1 cellular context compared by ENCODE assay signal in genomic region chr12:57451233-57451778, GRCh38.
TF ChIP-seq lines count a peak whose summit lies in the region.

No MANE protein-coding gene starts in this region.

TF ChIP-seq in HepG2, 621 proteins besides CTCF, POLR2A, EP300 and RAD21 (continued from another document and continues in another):
- TF ChIP-seq ZHX2 (IDR thresholded peaks at IDR 0.05; ENCODE audit: low read depth), result no peak
- TF ChIP-seq ZHX2 (CRISPR knock-in tag; IDR thresholded peaks at IDR 0.05; ENCODE audit: borderline replicate concordance), result no peak
- peak; percentile 81; the same call in 1 of the 2 replicates for TF ChIP-seq ZNF329 (CRISPR knock-in tag; IDR thresholded peaks at IDR 0.05; ENCODE audit: low read depth)
- TF ChIP-seq SOX13 (IDR thresholded peaks at IDR 0.05), result peak; percentile 85
- peak in 1 of 2 experiments; percentile 91; a peak in 2 of 4 replicates for TF ChIP-seq SOX13 (CRISPR knock-in tag; conservative IDR thresholded peaks at IDR 0.05 in 1 of 2, IDR thresholded peaks at IDR 0.05 in 1 of 2)
- TF ChIP-seq, protein P1, sequence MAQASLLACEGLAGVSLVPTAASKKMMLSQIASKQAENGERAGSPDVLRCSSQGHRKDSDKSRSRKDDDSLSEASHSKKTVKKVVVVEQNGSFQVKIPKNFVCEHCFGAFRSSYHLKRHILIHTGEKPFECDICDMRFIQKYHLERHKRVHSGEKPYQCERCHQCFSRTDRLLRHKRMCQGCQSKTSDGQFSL (CRISPR knock-in tag; IDR thresholded peaks at IDR 0.05), result no peak; the same call in 1 of the 2 replicates
- TF ChIP-seq E2F2 (CRISPR knock-in tag; IDR thresholded peaks at IDR 0.05; ENCODE audit: borderline replicate concordance), result no peak
- TF ChIP-seq ZNF782 (CRISPR knock-in tag; IDR thresholded peaks at IDR 0.05; ENCODE audit: borderline replicate concordance), result peak; percentile 96; the same call in 1 of the 2 replicates
- TF ChIP-seq IRX3 (CRISPR knock-in tag; IDR thresholded peaks at IDR 0.05; ENCODE audit: borderline replicate concordance, low read depth), result peak; percentile 90; the same call in 1 of the 2 replicates
- TF ChIP-seq, protein P2, sequence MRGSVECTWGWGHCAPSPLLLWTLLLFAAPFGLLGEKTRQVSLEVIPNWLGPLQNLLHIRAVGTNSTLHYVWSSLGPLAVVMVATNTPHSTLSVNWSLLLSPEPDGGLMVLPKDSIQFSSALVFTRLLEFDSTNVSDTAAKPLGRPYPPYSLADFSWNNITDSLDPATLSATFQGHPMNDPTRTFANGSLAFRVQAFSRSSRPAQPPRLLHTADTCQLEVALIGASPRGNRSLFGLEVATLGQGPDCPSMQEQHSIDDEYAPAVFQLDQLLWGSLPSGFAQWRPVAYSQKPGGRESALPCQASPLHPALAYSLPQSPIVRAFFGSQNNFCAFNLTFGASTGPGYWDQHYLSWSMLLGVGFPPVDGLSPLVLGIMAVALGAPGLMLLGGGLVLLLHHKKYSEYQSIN (CRISPR knock-in tag; IDR thresholded peaks at IDR 0.05; ENCODE audit: borderline replicate concordance), result no peak
- TF ChIP-seq, protein P3, sequence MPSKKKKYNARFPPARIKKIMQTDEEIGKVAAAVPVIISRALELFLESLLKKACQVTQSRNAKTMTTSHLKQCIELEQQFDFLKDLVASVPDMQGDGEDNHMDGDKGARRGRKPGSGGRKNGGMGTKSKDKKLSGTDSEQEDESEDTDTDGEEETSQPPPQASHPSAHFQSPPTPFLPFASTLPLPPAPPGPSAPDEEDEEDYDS (CRISPR knock-in tag; IDR thresholded peaks at IDR 0.05), result peak; percentile 54
- TF ChIP-seq HHEX (CRISPR knock-in tag; IDR thresholded peaks at IDR 0.05), result peak; percentile 70
- no peak for TF ChIP-seq SRSF1 (optimal IDR thresholded peaks at IDR 0.05; ENCODE audit: low read depth, low read length)
- no peak for TF ChIP-seq ZNF33B (CRISPR knock-in tag; IDR thresholded peaks at IDR 0.05)
- no peak for TF ChIP-seq ZNF180 (CRISPR knock-in tag; IDR thresholded peaks at IDR 0.05; ENCODE audit: borderline replicate concordance, low read depth)
- TF ChIP-seq BHLHE40 (IDR thresholded peaks at IDR 0.05; ENCODE audit: low read length), result peak; percentile 96
- TF ChIP-seq, protein P4, sequence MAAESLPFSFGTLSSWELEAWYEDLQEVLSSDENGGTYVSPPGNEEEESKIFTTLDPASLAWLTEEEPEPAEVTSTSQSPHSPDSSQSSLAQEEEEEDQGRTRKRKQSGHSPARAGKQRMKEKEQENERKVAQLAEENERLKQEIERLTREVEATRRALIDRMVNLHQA (CRISPR knock-in tag; IDR thresholded peaks at IDR 0.05), result 0 out of 2 replicates have a peak, but pooled peaks have one; percentile 54
- peak; percentile 76; the same call in 1 of the 2 replicates for TF ChIP-seq KDM2A (CRISPR knock-in tag; IDR thresholded peaks at IDR 0.05; ENCODE audit: borderline replicate concordance, low read depth)
- no peak for TF ChIP-seq IRF1 (CRISPR knock-in tag; IDR thresholded peaks at IDR 0.05; ENCODE audit: low read depth)
- peak; percentile 93 for TF ChIP-seq BORCS8-MEF2B (CRISPR knock-in tag; IDR thresholded peaks at IDR 0.05)
- TF ChIP-seq ZNF772 (CRISPR knock-in tag; IDR thresholded peaks at IDR 0.05), result peak; percentile 89; the same call in 1 of the 2 replicates
- TF ChIP-seq MXD3 (CRISPR knock-in tag; IDR thresholded peaks at IDR 0.05), result peak; percentile 65; the same call in 1 of the 2 replicates
- TF ChIP-seq DMAP1 (CRISPR knock-in tag; IDR thresholded peaks at IDR 0.05), result peak; percentile 97
- TF ChIP-seq JUN (CRISPR knock-in tag; IDR thresholded peaks at IDR 0.05), result peak; percentile 74; the same call in 1 of the 2 replicates
- TF ChIP-seq ATF5 (CRISPR knock-in tag; IDR thresholded peaks at IDR 0.05; ENCODE audit: low read depth), result 0 out of 2 replicates have a peak, but pooled peaks have one; percentile 40
- no peak for TF ChIP-seq ZNF367 (CRISPR knock-in tag; IDR thresholded peaks at IDR 0.05; ENCODE audit: borderline replicate concordance)
- TF ChIP-seq, protein P5, sequence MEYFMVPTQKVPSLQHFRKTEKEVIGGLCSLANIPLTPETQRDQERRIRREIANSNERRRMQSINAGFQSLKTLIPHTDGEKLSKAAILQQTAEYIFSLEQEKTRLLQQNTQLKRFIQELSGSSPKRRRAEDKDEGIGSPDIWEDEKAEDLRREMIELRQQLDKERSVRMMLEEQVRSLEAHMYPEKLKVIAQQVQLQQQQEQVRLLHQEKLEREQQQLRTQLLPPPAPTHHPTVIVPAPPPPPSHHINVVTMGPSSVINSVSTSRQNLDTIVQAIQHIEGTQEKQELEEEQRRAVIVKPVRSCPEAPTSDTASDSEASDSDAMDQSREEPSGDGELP (IDR thresholded peaks at IDR 0.05; ENCODE audit: borderline replicate concordance, low read depth), result peak; percentile 91; the same call in 1 of the 2 replicates
- TF ChIP-seq, protein P6, sequence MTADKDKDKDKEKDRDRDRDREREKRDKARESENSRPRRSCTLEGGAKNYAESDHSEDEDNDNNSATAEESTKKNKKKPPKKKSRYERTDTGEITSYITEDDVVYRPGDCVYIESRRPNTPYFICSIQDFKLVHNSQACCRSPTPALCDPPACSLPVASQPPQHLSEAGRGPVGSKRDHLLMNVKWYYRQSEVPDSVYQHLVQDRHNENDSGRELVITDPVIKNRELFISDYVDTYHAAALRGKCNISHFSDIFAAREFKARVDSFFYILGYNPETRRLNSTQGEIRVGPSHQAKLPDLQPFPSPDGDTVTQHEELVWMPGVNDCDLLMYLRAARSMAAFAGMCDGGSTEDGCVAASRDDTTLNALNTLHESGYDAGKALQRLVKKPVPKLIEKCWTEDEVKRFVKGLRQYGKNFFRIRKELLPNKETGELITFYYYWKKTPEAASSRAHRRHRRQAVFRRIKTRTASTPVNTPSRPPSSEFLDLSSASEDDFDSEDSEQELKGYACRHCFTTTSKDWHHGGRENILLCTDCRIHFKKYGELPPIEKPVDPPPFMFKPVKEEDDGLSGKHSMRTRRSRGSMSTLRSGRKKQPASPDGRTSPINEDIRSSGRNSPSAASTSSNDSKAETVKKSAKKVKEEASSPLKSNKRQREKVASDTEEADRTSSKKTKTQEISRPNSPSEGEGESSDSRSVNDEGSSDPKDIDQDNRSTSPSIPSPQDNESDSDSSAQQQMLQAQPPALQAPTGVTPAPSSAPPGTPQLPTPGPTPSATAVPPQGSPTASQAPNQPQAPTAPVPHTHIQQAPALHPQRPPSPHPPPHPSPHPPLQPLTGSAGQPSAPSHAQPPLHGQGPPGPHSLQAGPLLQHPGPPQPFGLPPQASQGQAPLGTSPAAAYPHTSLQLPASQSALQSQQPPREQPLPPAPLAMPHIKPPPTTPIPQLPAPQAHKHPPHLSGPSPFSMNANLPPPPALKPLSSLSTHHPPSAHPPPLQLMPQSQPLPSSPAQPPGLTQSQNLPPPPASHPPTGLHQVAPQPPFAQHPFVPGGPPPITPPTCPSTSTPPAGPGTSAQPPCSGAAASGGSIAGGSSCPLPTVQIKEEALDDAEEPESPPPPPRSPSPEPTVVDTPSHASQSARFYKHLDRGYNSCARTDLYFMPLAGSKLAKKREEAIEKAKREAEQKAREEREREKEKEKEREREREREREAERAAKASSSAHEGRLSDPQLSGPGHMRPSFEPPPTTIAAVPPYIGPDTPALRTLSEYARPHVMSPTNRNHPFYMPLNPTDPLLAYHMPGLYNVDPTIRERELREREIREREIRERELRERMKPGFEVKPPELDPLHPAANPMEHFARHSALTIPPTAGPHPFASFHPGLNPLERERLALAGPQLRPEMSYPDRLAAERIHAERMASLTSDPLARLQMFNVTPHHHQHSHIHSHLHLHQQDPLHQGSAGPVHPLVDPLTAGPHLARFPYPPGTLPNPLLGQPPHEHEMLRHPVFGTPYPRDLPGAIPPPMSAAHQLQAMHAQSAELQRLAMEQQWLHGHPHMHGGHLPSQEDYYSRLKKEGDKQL (CRISPR knock-in tag; IDR thresholded peaks at IDR 0.05; ENCODE audit: low read depth), result peak; percentile 92
- 0 out of 2 replicates have a peak, but pooled peaks have one; percentile 57 for TF ChIP-seq KLF9 (CRISPR knock-in tag; IDR thresholded peaks at IDR 0.05; ENCODE audit: low read depth)
- no peak for TF ChIP-seq PAF1 (CRISPR knock-in tag; IDR thresholded peaks at IDR 0.05)
- TF ChIP-seq PHF8 (CRISPR knock-in tag; IDR thresholded peaks at IDR 0.05), result peak; percentile 59
- peak; percentile 93 for TF ChIP-seq KDM6A (CRISPR knock-in tag; IDR thresholded peaks at IDR 0.05; ENCODE audit: low read depth)
- 0 out of 2 replicates have a peak, but pooled peaks have one; percentile 56 for TF ChIP-seq PAX8 (CRISPR knock-in tag; IDR thresholded peaks at IDR 0.05; ENCODE audit: borderline replicate concordance)
- peak; percentile 79; the same call in 1 of the 2 replicates for TF ChIP-seq CSRNP1 (CRISPR knock-in tag; IDR thresholded peaks at IDR 0.05)
